ENCODE assay signal across 4 cellular contexts in genomic region chr2:165835363-165835762, GRCh38.
"Had no signal": no experiment of that assay in that cellular context is flagged by ENCODE, and none has a peak within 500 bp of the region (broad histone marks: within the 10 kb centered on the region; RNA-seq: fewer than 3 reads in every experiment).

No MANE protein-coding gene starts in this region.

- H3K27ac ChIP-seq: GM23248 had no signal

- H3K27ac Mint-ChIP-seq: H9 had no signal

- H2AFZ ChIP-seq: GM23248 had no signal

- H3K4me3 ChIP-seq: GM23248 had no signal

- H3K4me3 Mint-ChIP-seq: H9 had no signal

- DNase-seq: GM23248, H9, HCEC 1CT, IMR-90 had no signal
